8 cellular contexts compared by ENCODE assay signal in the genomic region with DNA sequence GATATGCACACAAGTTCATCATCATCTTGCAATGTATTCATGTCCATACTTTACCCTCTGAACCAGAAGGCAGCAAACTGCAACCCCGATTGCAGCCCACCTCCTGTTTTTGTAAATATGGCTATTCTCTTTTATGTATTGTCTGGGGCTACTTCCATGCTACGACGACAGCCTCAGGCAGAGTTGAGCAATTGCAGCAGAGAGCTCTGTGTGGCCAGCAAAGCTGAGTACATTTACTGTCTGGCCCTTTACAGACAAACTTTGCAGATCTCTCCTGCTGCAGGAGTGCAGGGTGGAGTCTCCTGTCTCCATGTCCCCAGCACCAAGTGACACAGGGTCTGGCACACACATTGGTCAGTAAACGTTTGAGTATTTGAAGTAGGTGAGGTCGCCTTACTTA. TPM values are rescaled to one million over a fixed set of nuclear protein-coding genes. Genes with fewer than 3 reads are reported as not detected.
DNase-seq lines count a peak whose midpoint lies in the region; ATAC-seq lines count a peak whose summit lies in the region.

No MANE protein-coding gene starts in this region.

- H3K27me3 Mint-ChIP-seq in T-helper 1 cell treated with Interleukin-12 subunit alpha and Interleukin-12 subunit beta and Interleukin-4 antibody, amounts not matched to agents 30 μg/mL and 1 μg/mL, for 36 hours (ENCODE audit: low read depth), result no peaks in the 10 kb centered on the region
- no peaks in the 10 kb centered on the region for H3K27me3 Mint-ChIP-seq in activated T-helper 1 cell treated with anti-CD3 and anti-CD28 coated beads, Interleukin-12 subunit alpha, Interleukin-12 subunit beta, Interleukin-2, Interleukin-4 antibody, amounts not matched to agents 30 ng/mL and 10 ng/mL and 1 ng/mL, durations not matched to agents 14 hours and 24 hours and 36 hours (ENCODE audit: insufficient read depth)
- H3K27me3 Mint-ChIP-seq in stimulated activated naive B cell treated with anti-CD40 and anti-IgM and Interleukin-4, amounts not matched to agents 10 μg/mL and 1 μg/mL and 100 μg/mL, for 72 hours, result no peaks in the 10 kb centered on the region

- no peak overlapping the region for H3K4me3 ChIP-seq in right cardiac atrium (ENCODE audit: low read length)

- peaks cover 68% of the 10 kb centered on the region for H3K4me1 Mint-ChIP-seq in T-helper 1 cell treated with Interleukin-12 subunit alpha and Interleukin-12 subunit beta and Interleukin-4 antibody, amounts not matched to agents 30 μg/mL and 1 μg/mL, for 36 hours (ENCODE audit: low read depth)
- peaks cover 74% of the 10 kb centered on the region for H3K4me1 Mint-ChIP-seq in activated T-helper 1 cell treated with anti-CD3 and anti-CD28 coated beads, Interleukin-12 subunit alpha, Interleukin-12 subunit beta, Interleukin-2, Interleukin-4 antibody, amounts not matched to agents 30 ng/mL and 10 ng/mL and 1 ng/mL, durations not matched to agents 14 hours and 24 hours and 36 hours (ENCODE audit: low read depth)
- peaks cover 60 to 78% of the 10 kb centered on the region in 2 donors for H3K4me1 Mint-ChIP-seq in stimulated activated naive B cell treated with anti-CD40 and anti-IgM and Interleukin-4, amounts not matched to agents 10 μg/mL and 1 μg/mL and 100 μg/mL, for 72 hours

- peak; percentile 15 to 25 for ATAC-seq in right cardiac atrium
- ATAC-seq in stimulated activated naive B cell treated with anti-CD40 and anti-IgM and Interleukin-4, amounts not matched to agents 10 μg/mL and 1 μg/mL and 100 μg/mL, for 72 hours (replicated peaks), result no peak
- no peak for ATAC-seq in GM18519 (IDR thresholded peaks at IDR 0.05; ENCODE audit: low FRiP score, unreplicated experiment)

- no peaks in the 10 kb centered on the region for H3K9me3 Mint-ChIP-seq in T-helper 1 cell treated with Interleukin-12 subunit alpha and Interleukin-12 subunit beta and Interleukin-4 antibody, amounts not matched to agents 30 μg/mL and 1 μg/mL, for 36 hours
- no peaks in the 10 kb centered on the region for H3K9me3 Mint-ChIP-seq in activated T-helper 1 cell treated with anti-CD3 and anti-CD28 coated beads, Interleukin-12 subunit alpha, Interleukin-12 subunit beta, Interleukin-2, Interleukin-4 antibody, amounts not matched to agents 30 ng/mL and 10 ng/mL and 1 ng/mL, durations not matched to agents 14 hours and 24 hours and 36 hours
- H3K9me3 Mint-ChIP-seq in stimulated activated naive B cell treated with anti-CD40 and anti-IgM and Interleukin-4, amounts not matched to agents 10 μg/mL and 1 μg/mL and 100 μg/mL, for 72 hours, result no peaks in the 10 kb centered on the region

- WGBS in right cardiac atrium, result 18% methylated on average over 5 of the region's 5 CpGs

- peaks cover 34% of the 10 kb centered on the region for H3K4me1 ChIP-seq in right cardiac atrium (ENCODE audit: control insufficient read depth, insufficient read depth, low read length)

- intact Hi-C loops in activated T-helper 1 cell treated with anti-CD3 and anti-CD28 coated beads, Interleukin-12 subunit alpha, Interleukin-12 subunit beta, Interleukin-2, Interleukin-4 antibody, amounts not matched to agents 30 ng/mL and 10 ng/mL and 1 ng/mL, durations not matched to agents 14 hours and 24 hours and 36 hours (cut with micrococcal nuclease), result no loop called here
- intact Hi-C loops in right cardiac atrium (cut with DNase I), result loop anchor here in 1 of 4 donors (5.0 kb wide), 1 partner anchor 44 kb away; no protein-coding TSS in a partner anchor

- peaks cover 32% of the 10 kb centered on the region for H3K36me3 Mint-ChIP-seq in T-helper 1 cell treated with Interleukin-12 subunit alpha and Interleukin-12 subunit beta and Interleukin-4 antibody, amounts not matched to agents 30 μg/mL and 1 μg/mL, for 36 hours (ENCODE audit: low read depth)
- H3K36me3 Mint-ChIP-seq in activated T-helper 1 cell treated with anti-CD3 and anti-CD28 coated beads, Interleukin-12 subunit alpha, Interleukin-12 subunit beta, Interleukin-2, Interleukin-4 antibody, amounts not matched to agents 30 ng/mL and 10 ng/mL and 1 ng/mL, durations not matched to agents 14 hours and 24 hours and 36 hours (ENCODE audit: low read depth), result peaks cover 36% of the 10 kb centered on the region
- peaks cover 24 to 53% of the 10 kb centered on the region in 2 donors for H3K36me3 Mint-ChIP-seq in stimulated activated naive B cell treated with anti-CD40 and anti-IgM and Interleukin-4, amounts not matched to agents 10 μg/mL and 1 μg/mL and 100 μg/mL, for 72 hours

- DNase-seq in T-helper 1 cell (no peak), right cardiac atrium (no peak), SW480 (ENCODE audit: low spot score) (no peak), DMS 273 treated with DMSO at 0.1 percent for 48 hours (lab: John Stamatoyannopoulos, UW) (no peak)
- DNase-seq in activated T-helper 1 cell treated with anti-CD3 and anti-CD28 coated beads, Interleukin-12 subunit alpha, Interleukin-12 subunit beta, Interleukin-2, Interleukin-4 antibody, amounts not matched to agents 30 ng/mL and 10 ng/mL and 1 ng/mL, durations not matched to agents 14 hours and 24 hours and 36 hours (ENCODE audit: low spot score), result no peak
- no peak for DNase-seq in stimulated activated naive B cell treated with anti-CD40 and anti-IgM and Interleukin-4, amounts not matched to agents 10 μg/mL and 1 μg/mL and 100 μg/mL, for 72 hours

- peak overlapping the region; percentile 67 for H3K27ac Mint-ChIP-seq in T-helper 1 cell treated with Interleukin-12 subunit alpha and Interleukin-12 subunit beta and Interleukin-4 antibody, amounts not matched to agents 30 μg/mL and 1 μg/mL, for 36 hours
- H3K27ac Mint-ChIP-seq in activated T-helper 1 cell treated with anti-CD3 and anti-CD28 coated beads, Interleukin-12 subunit alpha, Interleukin-12 subunit beta, Interleukin-2, Interleukin-4 antibody, amounts not matched to agents 30 ng/mL and 10 ng/mL and 1 ng/mL, durations not matched to agents 14 hours and 24 hours and 36 hours, result no peak overlapping the region
- peak overlapping the region; percentile 62 for H3K27ac Mint-ChIP-seq in stimulated activated naive B cell treated with anti-CD40 and anti-IgM and Interleukin-4, amounts not matched to agents 10 μg/mL and 1 μg/mL and 100 μg/mL, for 72 hours

- H3K27ac ChIP-seq in right cardiac atrium (ENCODE audit: low read length), result peak overlapping the region; percentile 42

- H3K4me3 Mint-ChIP-seq in T-helper 1 cell treated with Interleukin-12 subunit alpha and Interleukin-12 subunit beta and Interleukin-4 antibody, amounts not matched to agents 30 μg/mL and 1 μg/mL, for 36 hours, result peak overlapping the region; percentile 17
- H3K4me3 Mint-ChIP-seq in activated T-helper 1 cell treated with anti-CD3 and anti-CD28 coated beads, Interleukin-12 subunit alpha, Interleukin-12 subunit beta, Interleukin-2, Interleukin-4 antibody, amounts not matched to agents 30 ng/mL and 10 ng/mL and 1 ng/mL, durations not matched to agents 14 hours and 24 hours and 36 hours, result peak overlapping the region; percentile 12
- no peak overlapping the region for H3K4me3 Mint-ChIP-seq in stimulated activated naive B cell treated with anti-CD40 and anti-IgM and Interleukin-4, amounts not matched to agents 10 μg/mL and 1 μg/mL and 100 μg/mL, for 72 hours

- H3K9me3 ChIP-seq in right cardiac atrium (ENCODE audit: control insufficient read depth, low read length), result no peaks in the 10 kb centered on the region

- H3K27me3 ChIP-seq in right cardiac atrium (ENCODE audit: control insufficient read depth, insufficient read depth), result no peaks in the 10 kb centered on the region

RNA-seq across cellular contexts. Expression of gene PRRC2B, which starts 27.0 kb away (rescaled TPM):
- total RNA-seq in activated T-helper 1 cell treated with anti-CD3 and anti-CD28 coated beads, Interleukin-12 subunit alpha, Interleukin-12 subunit beta, Interleukin-2, Interleukin-4 antibody, amounts not matched to agents 30 ng/mL and 10 ng/mL and 1 ng/mL, durations not matched to agents 14 hours and 24 hours and 36 hours, result 103 and 108 TPM in 2 replicates
- total RNA-seq in right cardiac atrium, result 100 to 1,000 TPM; 137 to 175 (median 149) TPM
- 78.1 TPM for polyA plus RNA-seq in right cardiac atrium

Comparison
In these comparisons a context has a peak if more than half of its experiments do, and no peak if none do; other contexts are left out.
1. H3K4me3 Mint-ChIP-seq: peak in T-helper 1 cell treated with Interleukin-12 subunit alpha and Interleukin-12 subunit beta and Interleukin-4 antibody, amounts not matched to agents 30 μg/mL and 1 μg/mL, for 36 hours (single experiment) and activated T-helper 1 cell treated with anti-CD3 and anti-CD28 coated beads, Interleukin-12 subunit alpha, Interleukin-12 subunit beta, Interleukin-2, Interleukin-4 antibody, amounts not matched to agents 30 ng/mL and 10 ng/mL and 1 ng/mL, durations not matched to agents 14 hours and 24 hours and 36 hours (single experiment); none in stimulated activated naive B cell treated with anti-CD40 and anti-IgM and Interleukin-4, amounts not matched to agents 10 μg/mL and 1 μg/mL and 100 μg/mL, for 72 hours (0 of 2).
2. ATAC-seq: peak in right cardiac atrium (2 of 2); none in stimulated activated naive B cell treated with anti-CD40 and anti-IgM and Interleukin-4, amounts not matched to agents 10 μg/mL and 1 μg/mL and 100 μg/mL, for 72 hours (0 of 2) and GM18519 (single experiment).